ENCODE assay signal across 31 cellular contexts in genomic region chr7:136171233-136171632, GRCh38.
DNase-seq lines count a peak whose midpoint lies in the region; ATAC-seq, FAIRE-seq and TF ChIP-seq lines count a peak whose summit lies in the region.
"Had no signal": no experiment of that assay in that cellular context is flagged by ENCODE, and none has a peak within 500 bp of the region (broad histone marks: within the 10 kb centered on the region; RNA-seq: fewer than 3 reads in every experiment).

No MANE protein-coding gene starts in this region.

- H3K36me3 ChIP-seq in SK-N-SH (replicated peaks in 1 of 2; ENCODE audit: control insufficient read depth in 1 of 2, insufficient read depth in 2 of 2, low read length in 1 of 2) (no peaks in the 10 kb centered on the region), K562 (ENCODE audit: control insufficient read depth, insufficient read depth, low read length) (no peaks in the 10 kb centered on the region)
- H3K36me3 ChIP-seq: BE2C; BLaER1; BLaER1 treated with 17β-estradiol and CSF1 and Interleukin-3, amounts not matched to agents 10 nM and 100 nM had no signal

- CTCF ChIA-PET in SK-N-SH (lab: Yijun Ruan, JAX) (interaction anchor here (0.6 to 1.6 kb wide), 2 partner anchors 27 to 1467 kb away, joined by 3 read pairs; no protein-coding TSS in a partner anchor), K562 (lab: Yijun Ruan, JAX; ENCODE audit: low intra/inter-chr PET ratio) (no interaction called here)

- intact Hi-C loops in K562 (cut with micrococcal nuclease): no loop called here

- no peaks in the 10 kb centered on the region for H4K20me1 ChIP-seq in SK-N-SH (ENCODE audit: insufficient read depth)
- H4K20me1 ChIP-seq in K562 (replicated peaks; ENCODE audit: control insufficient read depth, insufficient read depth, low read length): no peaks in the 10 kb centered on the region
- H4K20me1 ChIP-seq: BLaER1; BLaER1 treated with 17β-estradiol and CSF1 and Interleukin-3, amounts not matched to agents 10 nM and 100 nM had no signal

- H3F3A ChIP-seq in SK-N-SH (replicated peaks; ENCODE audit: insufficient read depth): no peaks in the 10 kb centered on the region

- H3K4me2 ChIP-seq in SK-N-SH: no peak overlapping the region
- H3K4me2 ChIP-seq in K562 (ENCODE audit: insufficient read depth, low read length): no peak overlapping the region
- H3K4me2 ChIP-seq: A549; BLaER1; BLaER1 treated with 17β-estradiol and CSF1 and Interleukin-3, amounts not matched to agents 10 nM and 100 nM had no signal

- TF ChIP-seq EP300 in SK-N-SH (IDR thresholded peaks at IDR 0.05; ENCODE audit: borderline replicate concordance in 1 of 2, low read depth in 1 of 2, low read length in 1 of 2) (no peak), K562 (IDR thresholded peaks at IDR 0.05; ENCODE audit: low read length) (no peak)

- FAIRE-seq in K562 (lab: Jason Lieb, UNC): no peak
- FAIRE-seq: A204.1, A549, D721Med had no signal

- TF ChIP-seq RAD21 in SK-N-SH (IDR thresholded peaks at IDR 0.05; ENCODE audit: low read length): no peak
- no peak for TF ChIP-seq RAD21 in K562 (CRISPR knock-in tag; conservative IDR thresholded peaks at IDR 0.05 in 1 of 2, IDR thresholded peaks at IDR 0.05 in 1 of 2)

- ATAC-seq in SK-N-SH treated with all-trans-retinoic acid at 6 μM for 48 hours (no peak), K562 (no peak)
- ATAC-seq: A549; CD8-positive, alpha-beta T cell had no signal

- in situ Hi-C loops in K562 (cut with MboI): no loop called here

- H3K9me3 ChIP-seq in SK-N-SH: no peaks in the 10 kb centered on the region
- H3K9me3 ChIP-seq in K562 (replicated peaks; ENCODE audit: control insufficient read depth, insufficient read depth, low read depth, low read length): no peaks in the 10 kb centered on the region
- H3K9me3 ChIP-seq: A549; BE2C; BLaER1; BLaER1 treated with 17β-estradiol and CSF1 and Interleukin-3, amounts not matched to agents 10 nM and 100 nM; Caco-2 had no signal

- DNase-seq in SK-N-SH: no peak
- DNase-seq in K562 (ENCODE audit: extremely low read depth in 1 of 4, low spot score in 3 of 4): no peak
- no peak for DNase-seq in LoVo (ENCODE audit: low spot score)
- DNase-seq: 8988T; ACHN; AML-193; BE2C; C1 segment of cervical spinal cord; Caco-2; Calu3; CD4-positive, alpha-beta memory T cell; CD4-positive, alpha-beta T cell; CD4-positive, CD25-positive, alpha-beta regulatory T cell; CD8-positive, alpha-beta memory T cell; CD8-positive, alpha-beta T cell; COR-L47; DMS 273 treated with DMSO at 0.1 percent for 48 hours; DMS153; DMS53; DMS79; DMS79 treated with DMSO at 0.1 percent for 48 hours; DND-41; EL had no signal

- H2AFZ ChIP-seq in SK-N-SH (ENCODE audit: low read depth) (no peak overlapping the region), K562 (ENCODE audit: low read depth, low read length) (no peak overlapping the region)

- H3K4me3 ChIP-seq in SK-N-SH (ENCODE audit: low read depth in 2 of 2, low read length in 1 of 2) (no peak overlapping the region), K562 (no peak overlapping the region)
- H3K4me3 ChIP-seq: A549; BLaER1; BLaER1 treated with 17β-estradiol and CSF1 and Interleukin-3, amounts not matched to agents 10 nM and 100 nM had no signal

- H3K79me2 ChIP-seq in SK-N-SH (ENCODE audit: insufficient read depth) (no peaks in the 10 kb centered on the region), K562 (ENCODE audit: control insufficient read depth, insufficient read depth, low read length) (no peaks in the 10 kb centered on the region; the same call in 2 of the 3 replicates)

- BruUV-seq in K562 (replicated peaks; lab: Mats Ljungman, UMichigan): no TSS peak

- no peaks in the 10 kb centered on the region for H3K27me3 ChIP-seq in SK-N-SH (ENCODE audit: insufficient read depth)
- no peaks in the 10 kb centered on the region for H3K27me3 ChIP-seq in K562 (ENCODE audit: control insufficient read depth in 2 of 2, insufficient read depth in 2 of 2, low read length in 2 of 2)
- H3K27me3 ChIP-seq: BE2C; BLaER1; BLaER1 treated with 17β-estradiol and CSF1 and Interleukin-3, amounts not matched to agents 10 nM and 100 nM had no signal

- no peak for TF ChIP-seq POLR2A in K562 (conservative IDR thresholded peaks at IDR 0.05)

- H3K27ac ChIP-seq in SK-N-SH (ENCODE audit: low read depth in 2 of 2, low read length in 1 of 2) (no peak overlapping the region), K562 (ENCODE audit: extremely low read depth, low read depth, low read length) (no peak overlapping the region)
- H3K27ac ChIP-seq: 22Rv1; A549; BLaER1; BLaER1 treated with 17β-estradiol and CSF1 and Interleukin-3, amounts not matched to agents 10 nM and 100 nM; C4-2B had no signal

- H3K9ac ChIP-seq in SK-N-SH (no peak overlapping the region), K562 (ENCODE audit: insufficient read depth in 1 of 2, low read depth in 2 of 2, low read length in 2 of 2) (no peak overlapping the region)
- H3K9ac ChIP-seq: BLaER1; BLaER1 treated with 17β-estradiol and CSF1 and Interleukin-3, amounts not matched to agents 10 nM and 100 nM had no signal

- no peaks in the 10 kb centered on the region for H3K9me2 ChIP-seq in SK-N-SH

- H3K4me1 ChIP-seq in SK-N-SH (ENCODE audit: control insufficient read depth in 1 of 2, insufficient read depth in 2 of 2, low read depth in 1 of 2, low read length in 1 of 2) (no peaks in the 10 kb centered on the region; a peak in 1 of 4 replicates), K562 (replicated peaks in 1 of 2; ENCODE audit: control insufficient read depth in 2 of 2, insufficient read depth in 2 of 2, low read length in 2 of 2) (peaks cover 0 to 16% of the 10 kb centered on the region in 2 experiments; a peak in 4 of 5 replicates)
- H3K4me1 ChIP-seq: A549, BE2C, Caco-2 had no signal

- POLR2A ChIA-PET in SK-N-SH (lab: Yijun Ruan, JAX): interaction anchor here (0.6 kb wide), 1 partner anchor 1516 kb away, joined by 3 read pairs; no protein-coding TSS in a partner anchor
- POLR2A ChIA-PET in K562 (lab: Yijun Ruan, JAX): interaction anchor here (0.6 kb wide), 1 partner anchor 128 kb away, joined by 3 read pairs; no protein-coding TSS in a partner anchor

- H3K9me1 ChIP-seq in K562 (ENCODE audit: control insufficient read depth, insufficient read depth, low read length): no peaks in the 10 kb centered on the region

- TF ChIP-seq CTCF in SK-N-SH (IDR thresholded peaks at IDR 0.05) (no peak), K562 (IDR thresholded peaks at IDR 0.05 in 2 of 3, conservative IDR thresholded peaks at IDR 0.05 in 1 of 3; ENCODE audit: insufficient read depth in 2 of 3, low read depth in 1 of 3, low read length in 3 of 3) (no peak)

TF ChIP-seq in SK-N-SH, 30 proteins besides CTCF, POLR2A, EP300 and RAD21:
- TF ChIP-seq JUND (IDR thresholded peaks at IDR 0.05): no peak
- TF ChIP-seq GATA2 (CRISPR knock-in tag; IDR thresholded peaks at IDR 0.05): peak; percentile 35; the same call in 1 of the 2 replicates
- no peak for TF ChIP-seq NFIC (IDR thresholded peaks at IDR 0.05; ENCODE audit: borderline replicate concordance)
TF ChIP-seq in SK-N-SH: peak in this region for 1.

TF ChIP-seq in SK-N-SH treated with all-trans-retinoic acid at 6 μM for 48 hours, 23 proteins besides CTCF, POLR2A, EP300 and RAD21:
- TF ChIP-seq ZFP30 (CRISPR knock-in tag; IDR thresholded peaks at IDR 0.05): no peak
- TF ChIP-seq ESRRG (CRISPR knock-in tag; IDR thresholded peaks at IDR 0.05): no peak
- TF ChIP-seq CSRNP3 (CRISPR knock-in tag; IDR thresholded peaks at IDR 0.05): no peak
- TF ChIP-seq ZNF8 (CRISPR knock-in tag; IDR thresholded peaks at IDR 0.05): no peak
TF ChIP-seq in SK-N-SH treated with all-trans-retinoic acid at 6 μM for 48 hours: peak in this region for 0.

TF ChIP-seq in K562, 482 proteins besides CTCF, POLR2A, EP300 and RAD21:
- no peak for TF ChIP-seq ARNT (IDR thresholded peaks at IDR 0.05)
- peak; percentile 95 for TF ChIP-seq DACH1 (IDR thresholded peaks at IDR 0.05; ENCODE audit: partially characterized antibody)
- peak; percentile 62; the same call in 1 of the 2 replicates for TF ChIP-seq GATAD2B (IDR thresholded peaks at IDR 0.05; ENCODE audit: borderline replicate concordance)
TF ChIP-seq in K562: peak in this region for 2.

Comparison
In these comparisons a context has a peak if more than half of its experiments do, and no peak if none do; other contexts are left out.
1. Of the 27 proteins assayed by ChIP-seq in both K562 and SK-N-SH: peak only in K562: none; only in SK-N-SH: GATA2; in both: none; in neither: 26.